Comparison of ENCODE assay signal across 24 cellular contexts in the genomic region with DNA sequence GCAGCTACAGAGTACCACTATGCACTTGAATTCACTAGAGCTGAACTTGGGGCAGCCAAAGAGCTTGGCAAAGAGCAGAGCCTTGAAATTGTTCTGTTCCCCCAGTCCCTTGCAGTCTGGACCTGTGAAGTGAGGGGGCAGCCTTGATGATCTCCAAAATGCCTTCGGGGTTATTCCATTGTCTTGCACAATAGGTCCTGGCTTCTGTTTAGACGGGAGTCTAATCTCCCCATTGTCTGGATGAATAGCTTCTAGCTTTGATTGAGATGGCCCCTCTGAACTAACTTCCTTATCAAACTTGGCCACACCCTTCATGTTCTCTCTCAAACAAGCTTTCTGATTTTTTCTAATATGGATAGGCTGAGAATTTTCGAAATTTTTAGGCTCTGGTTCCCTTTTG.
"Had no signal": no experiment of that assay in that cellular context is flagged by ENCODE, and none has a peak within 500 bp of the region (broad histone marks: within the 10 kb centered on the region; RNA-seq: fewer than 3 reads in every experiment).

No MANE protein-coding gene starts in this region.

- H3K9ac ChIP-seq: parathyroid adenoma had no signal

- H3K4me3 ChIP-seq: esophagus muscularis mucosa, heart right ventricle, left lung, prostate gland, right atrium auricular region, stomach, thyroid gland, vagina had no signal

- H3K36me3 ChIP-seq: left lung, neutrophil, prostate gland, right atrium auricular region, thyroid gland, vagina had no signal

- DNase-seq: effector CD8-positive, alpha-beta T cell; endodermal cell; foreskin melanocyte; glutamatergic neuron; heart right ventricle; hippocampal formation; left cardiac atrium; left lung; naive thymus-derived CD8-positive, alpha-beta T cell; nephron progenitor cell; stimulated activated CD4-positive, alpha-beta T cell treated with anti-CD3 and anti-CD28 coated beads, Interleukin-2, amount 100 ng/mL, for 24 hours; stimulated activated CD4-positive, alpha-beta T cell treated with anti-CD3 and anti-CD28 coated beads, Interleukin-4, amount 100 ng/mL, for 24 hours; stimulated activated naive CD4-positive, alpha-beta T cell treated with Interleukin-2 at 50 U/mL for 16 hours; stomach; thyroid gland had no signal

- H3K9me3 ChIP-seq: neutrophil, prostate gland, right atrium auricular region, thyroid gland, vagina had no signal

- H3K27me3 Mint-ChIP-seq: dendritic cell treated with granulocyte-macrophage colony-stimulating factor and Interleukin-4, amounts not matched to agents 40 ng/mL and 50 ng/mL, for 4 days; naive thymus-derived CD8-positive, alpha-beta T cell had no signal

- H3K4me3 Mint-ChIP-seq: dendritic cell treated with granulocyte-macrophage colony-stimulating factor and Interleukin-4, amounts not matched to agents 40 ng/mL and 50 ng/mL, for 4 days; endodermal cell; naive thymus-derived CD8-positive, alpha-beta T cell; nephron progenitor cell; stimulated activated effector memory CD8-positive, alpha-beta T cell treated with anti-CD3 and anti-CD28 coated beads, Interleukin-12 subunit alpha, Interleukin-12 subunit beta, amount 100 ng/mL, for 72 hours had no signal

- H3K27me3 ChIP-seq: esophagus muscularis mucosa, heart right ventricle, left lung, neutrophil, right atrium auricular region, stomach, thyroid gland, vagina had no signal

- H3K27ac ChIP-seq: epithelial cell of prostate, esophagus muscularis mucosa, heart right ventricle, left lung, neutrophil, parathyroid adenoma, prostate gland, right atrium auricular region, stomach, thyroid gland, vagina had no signal

- H3K4me1 Mint-ChIP-seq: naive thymus-derived CD8-positive, alpha-beta T cell; stimulated activated effector memory CD8-positive, alpha-beta T cell treated with anti-CD3 and anti-CD28 coated beads, Interleukin-12 subunit alpha, Interleukin-12 subunit beta, amount 100 ng/mL, for 72 hours had no signal

- H2AFZ ChIP-seq: parathyroid adenoma had no signal

- H3K27ac Mint-ChIP-seq: dendritic cell treated with granulocyte-macrophage colony-stimulating factor and Interleukin-4, amounts not matched to agents 40 ng/mL and 50 ng/mL, for 4 days; endodermal cell; naive thymus-derived CD8-positive, alpha-beta T cell; nephron progenitor cell; stimulated activated effector memory CD8-positive, alpha-beta T cell treated with anti-CD3 and anti-CD28 coated beads, Interleukin-12 subunit alpha, Interleukin-12 subunit beta, amount 100 ng/mL, for 72 hours had no signal

- H3K79me2 ChIP-seq: parathyroid adenoma had no signal

- H3K9me3 Mint-ChIP-seq: dendritic cell treated with granulocyte-macrophage colony-stimulating factor and Interleukin-4, amounts not matched to agents 40 ng/mL and 50 ng/mL, for 4 days; stimulated activated effector memory CD8-positive, alpha-beta T cell treated with anti-CD3 and anti-CD28 coated beads, Interleukin-12 subunit alpha, Interleukin-12 subunit beta, amount 100 ng/mL, for 72 hours had no signal

- H3K4me1 ChIP-seq: left lung, prostate gland had no signal
